8 cellular contexts compared by ENCODE assay signal in the genomic region with DNA sequence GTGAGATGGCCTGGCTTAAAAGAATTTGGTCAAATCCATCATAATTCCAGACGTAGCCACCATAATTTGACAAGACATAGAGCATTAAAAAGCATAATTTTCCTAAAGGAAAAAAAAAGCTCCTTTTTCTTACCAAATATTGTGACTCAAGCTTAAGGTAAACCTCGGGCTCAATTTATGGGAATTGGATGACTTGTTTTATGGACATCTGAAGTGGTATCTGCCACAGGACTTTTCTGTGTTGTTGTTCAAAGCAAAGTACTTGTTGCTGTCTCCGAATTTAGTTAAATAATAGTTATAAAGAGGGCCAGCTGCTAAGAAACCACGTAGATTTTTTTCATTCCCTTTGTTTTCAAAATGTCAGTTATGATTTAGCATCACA. TPM values are rescaled to one million over a fixed set of nuclear protein-coding genes. Genes with fewer than 3 reads are reported as not detected.
DNase-seq lines count a peak whose midpoint lies in the region; ATAC-seq and TF ChIP-seq lines count a peak whose summit lies in the region.

No MANE protein-coding gene starts in this region.

- intact Hi-C loops in Right ventricle myocardium inferior (cut with DNase I): loop anchor here (1.0 kb wide), 1 partner anchor 80 kb away; no protein-coding TSS in a partner anchor

- DNase-seq in cardiac muscle cell (ENCODE audit: low read depth in 1 of 2, low spot score in 1 of 2) (no peak), Right ventricle myocardium inferior (ENCODE audit: missing footprints) (no peak), astrocyte of the spinal cord (ENCODE audit: low read depth, low spot score) (peak; percentile 23), memory B cell (ENCODE audit: low spot score in 2 of 2) (no peak), iPS-NIHi7 (ENCODE audit: extremely low spot score) (no peak), OCI-M2 (lab: John Stamatoyannopoulos, UW; ENCODE audit: unreplicated experiment) (no peak)

- H3K27me3 Mint-ChIP-seq in memory B cell: no peaks in the 10 kb centered on the region

- peaks cover 45% of the 10 kb centered on the region for H3K4me1 Mint-ChIP-seq in memory B cell

- no peak for TF ChIP-seq CTCF in cardiac muscle cell (IDR thresholded peaks at IDR 0.05; ENCODE audit: low read depth, low read length)
- no peak for TF ChIP-seq CTCF in astrocyte of the spinal cord (IDR thresholded peaks at IDR 0.05; ENCODE audit: low read depth, low read length)

- H3K4me3 ChIP-seq in cardiac muscle cell: peak overlapping the region; percentile 77
- peak overlapping the region; percentile 69 for H3K4me3 ChIP-seq in astrocyte of the spinal cord (ENCODE audit: low read depth, low read length)
- H3K4me3 ChIP-seq in urinary bladder (ENCODE audit: low read depth, low read length): peak overlapping the region; percentile 86

- peak overlapping the region; percentile 92 for H3K4me3 Mint-ChIP-seq in memory B cell

- H3K27me3 ChIP-seq in cardiac muscle cell: no peaks in the 10 kb centered on the region

- 11% methylated on average over 4 of the region's 4 CpGs for WGBS in urinary bladder

- no peak for ATAC-seq in Right ventricle myocardium inferior
- no peak for ATAC-seq in memory B cell (ENCODE audit: low read depth)
- ATAC-seq in HG03196 (IDR thresholded peaks at IDR 0.05; ENCODE audit: unreplicated experiment): no peak

- no peaks in the 10 kb centered on the region for H3K9me3 ChIP-seq in cardiac muscle cell (ENCODE audit: low read depth)

- peaks cover 29% of the 10 kb centered on the region for H3K4me1 ChIP-seq in cardiac muscle cell (ENCODE audit: low read depth)
- no peaks in the 10 kb centered on the region for H3K4me1 ChIP-seq in urinary bladder (ENCODE audit: insufficient read depth)

- H3K9me3 Mint-ChIP-seq in memory B cell: peaks cover 3% of the 10 kb centered on the region

- no peaks in the 10 kb centered on the region for H3K36me3 ChIP-seq in cardiac muscle cell
- no peaks in the 10 kb centered on the region for H3K36me3 ChIP-seq in urinary bladder (ENCODE audit: insufficient read depth)

- H3K36me3 Mint-ChIP-seq in memory B cell: peaks cover 5% of the 10 kb centered on the region

- in situ Hi-C loops in astrocyte of the spinal cord (cut with HindIII; ENCODE audit: low sequenced_read_pairs): loop anchor here (25.0 kb wide), 1 partner anchor 214 kb away; a partner anchor contains a TSS

- no peak overlapping the region for H3K27ac Mint-ChIP-seq in memory B cell

- H3K27ac ChIP-seq in cardiac muscle cell (peak overlapping the region; percentile 82), urinary bladder (ENCODE audit: low read depth) (no peak overlapping the region)

RNA-seq across cellular contexts. Expression of a gene that starts 1.1 kb away (rescaled TPM):
- total RNA-seq in cardiac muscle cell (65.0 and 107 TPM in 2 replicates), Right ventricle myocardium inferior (47.9 TPM), urinary bladder (154 TPM)
- polyA plus RNA-seq in cardiac muscle cell (114 and 136 TPM in 2 replicates), urinary bladder (79.4 TPM)
